In the genomic region with DNA sequence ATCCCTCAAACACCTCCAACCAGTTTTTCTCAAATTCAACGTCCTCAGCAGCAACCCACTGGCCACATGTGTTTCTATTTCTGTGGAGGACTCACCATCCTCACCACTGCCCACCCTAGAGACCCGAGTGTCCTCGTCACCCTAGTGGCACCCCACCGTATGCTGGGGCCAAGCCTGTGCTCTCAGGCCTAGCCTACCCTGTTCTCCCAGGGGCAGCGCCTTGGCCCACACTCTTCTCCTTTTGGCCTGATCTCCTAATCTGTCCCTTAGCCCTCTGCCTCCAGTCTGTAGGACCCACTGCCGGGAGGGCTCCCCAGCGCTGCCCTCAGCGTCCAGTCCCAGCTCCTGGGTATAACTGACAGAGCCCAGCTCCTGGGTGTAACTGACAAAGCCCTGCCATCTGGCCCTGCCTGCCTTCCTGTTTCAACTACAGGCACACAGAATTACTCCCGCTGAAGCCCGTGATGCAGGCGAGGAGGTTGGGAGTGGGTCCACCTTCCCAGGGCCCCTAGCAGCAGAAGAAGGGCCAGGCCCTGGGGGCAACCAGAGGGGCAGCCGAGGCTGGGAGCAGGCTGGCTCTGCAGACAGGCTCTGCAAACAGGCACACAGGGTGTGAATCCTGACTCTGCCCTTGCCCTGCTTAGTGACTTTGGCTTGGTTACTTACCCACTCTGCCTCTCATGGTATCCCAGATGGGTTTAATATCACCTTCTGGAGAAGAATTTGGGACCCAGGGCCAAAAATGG, we compare ENCODE assay signal across 16 cellular contexts. TPM values are rescaled to one million over a fixed set of nuclear protein-coding genes. Genes with fewer than 3 reads are reported as not detected.
DNase-seq lines count a peak whose midpoint lies in the region; ATAC-seq and TF ChIP-seq lines count a peak whose summit lies in the region.
"Had no signal": no experiment of that assay in that cellular context is flagged by ENCODE, and none has a peak within 500 bp of the region (broad histone marks: within the 10 kb centered on the region; RNA-seq: fewer than 3 reads in every experiment).

No MANE protein-coding gene starts in this region.

- H3K4me1 Mint-ChIP-seq in IgD-negative memory B cell (peaks cover 2 to 19% (median 17%) of the 10 kb centered on the region in 3 donors), neural progenitor cell (peaks cover 42% of the 10 kb centered on the region)
- peaks cover 9% of the 10 kb centered on the region for H3K4me1 Mint-ChIP-seq in activated T-helper 2 cell treated with anti-CD3 and anti-CD28 coated beads, Interferon-gamma antibody, Interleukin-2, Interleukin-4, amounts not matched to agents 10 μg/mL and 5 μg/mL and 100 μg/mL, durations not matched to agents 14 hours and 24 hours and 36 hours (ENCODE audit: low read depth)

- DNase-seq in NCI-H1092 treated with DMSO at 0.1 percent for 48 hours (lab: John Stamatoyannopoulos, UW): peak; percentile 29
- DNase-seq in NCI-H1092 (lab: John Stamatoyannopoulos, UW): no peak
- no peak for DNase-seq in activated T-helper 2 cell treated with anti-CD3 and anti-CD28 coated beads, Interferon-gamma antibody, Interleukin-2, Interleukin-4, amounts not matched to agents 10 μg/mL and 5 μg/mL and 100 μg/mL, durations not matched to agents 14 hours and 24 hours and 36 hours (ENCODE audit: low spot score)
- DNase-seq in neural progenitor cell (ENCODE audit: low spot score): peak; percentile 17
- DNase-seq in NCI-H226: no peak
- no peak for DNase-seq in kidney glomerular epithelial cell (lab: John Stamatoyannopoulos, UW)
- DNase-seq: 8988T; activated T-cell treated with anti-CD3 and anti-CD28 coated beads, Interleukin-2, amount 50 U/mL, for 72 hours; central memory CD4-positive, alpha-beta T cell; naive thymus-derived CD4-positive, alpha-beta T cell; NCI-H1048; Peyer's patch; stimulated activated CD4-positive, alpha-beta T cell treated with anti-CD3 and anti-CD28 coated beads, Interleukin-15, amount 100 ng/mL, for 24 hours had no signal

- no peak overlapping the region for H3K9ac ChIP-seq in neural progenitor cell

- peak overlapping the region; percentile 59 for H3K27ac ChIP-seq in neural progenitor cell

- no peak overlapping the region for H2AFZ ChIP-seq in neural progenitor cell (replicated peaks)

- peaks cover 33% of the 10 kb centered on the region for H3K4me1 ChIP-seq in neural progenitor cell

- no peaks in the 10 kb centered on the region for H3K36me3 Mint-ChIP-seq in IgD-negative memory B cell
- H3K36me3 Mint-ChIP-seq in activated T-helper 2 cell treated with anti-CD3 and anti-CD28 coated beads, Interferon-gamma antibody, Interleukin-2, Interleukin-4, amounts not matched to agents 10 μg/mL and 5 μg/mL and 100 μg/mL, durations not matched to agents 14 hours and 24 hours and 36 hours (ENCODE audit: low read depth): no peaks in the 10 kb centered on the region
- H3K36me3 Mint-ChIP-seq in neural progenitor cell: no peaks in the 10 kb centered on the region

- H3K79me2 ChIP-seq in neural progenitor cell (ENCODE audit: low read depth): peaks cover 24% of the 10 kb centered on the region

- H3K9me3 ChIP-seq in neural progenitor cell (ENCODE audit: low read depth): no peaks in the 10 kb centered on the region
- H3K9me3 ChIP-seq: Peyer's patch had no signal

- H3K4me3 ChIP-seq in neural progenitor cell: no peak overlapping the region
- H3K4me3 ChIP-seq: Peyer's patch had no signal

- no peaks in the 10 kb centered on the region for H3K36me3 ChIP-seq in neural progenitor cell
- H3K36me3 ChIP-seq: Peyer's patch had no signal

- H4K20me1 ChIP-seq in neural progenitor cell (ENCODE audit: low read depth): no peaks in the 10 kb centered on the region

- H3K4me2 ChIP-seq in neural progenitor cell: no peak overlapping the region

- intact Hi-C loops in activated T-helper 2 cell treated with anti-CD3 and anti-CD28 coated beads, Interferon-gamma antibody, Interleukin-2, Interleukin-4, amounts not matched to agents 10 μg/mL and 5 μg/mL and 100 μg/mL, durations not matched to agents 14 hours and 24 hours and 36 hours (cut with micrococcal nuclease): no loop called here

- no peaks in the 10 kb centered on the region for H3K27me3 ChIP-seq in neural progenitor cell
- H3K27me3 ChIP-seq: Peyer's patch had no signal

- peak overlapping the region in 3 of 4 donors; percentile 52 to 72 (median 68) for H3K4me3 Mint-ChIP-seq in IgD-negative memory B cell
- peak overlapping the region; percentile 48 for H3K4me3 Mint-ChIP-seq in activated T-helper 2 cell treated with anti-CD3 and anti-CD28 coated beads, Interferon-gamma antibody, Interleukin-2, Interleukin-4, amounts not matched to agents 10 μg/mL and 5 μg/mL and 100 μg/mL, durations not matched to agents 14 hours and 24 hours and 36 hours (ENCODE audit: low read depth)
- H3K4me3 Mint-ChIP-seq in neural progenitor cell: peak overlapping the region; percentile 54

- H3K27ac Mint-ChIP-seq in IgD-negative memory B cell (peak overlapping the region in 2 of 3 donors; percentile 54 to 79), neural progenitor cell (peak overlapping the region; percentile 97)
- peak overlapping the region; percentile 18 for H3K27ac Mint-ChIP-seq in activated T-helper 2 cell treated with anti-CD3 and anti-CD28 coated beads, Interferon-gamma antibody, Interleukin-2, Interleukin-4, amounts not matched to agents 10 μg/mL and 5 μg/mL and 100 μg/mL, durations not matched to agents 14 hours and 24 hours and 36 hours
- H3K27ac Mint-ChIP-seq: activated T-cell treated with anti-CD3 and anti-CD28 coated beads, Interleukin-2, amount 50 U/mL, for 72 hours had no signal

- H3K27me3 Mint-ChIP-seq in IgD-negative memory B cell (peaks cover 2% of the 10 kb centered on the region), neural progenitor cell (ENCODE audit: insufficient read depth, low read depth) (peaks cover 21% of the 10 kb centered on the region)
- peaks cover 7% of the 10 kb centered on the region for H3K27me3 Mint-ChIP-seq in activated T-helper 2 cell treated with anti-CD3 and anti-CD28 coated beads, Interferon-gamma antibody, Interleukin-2, Interleukin-4, amounts not matched to agents 10 μg/mL and 5 μg/mL and 100 μg/mL, durations not matched to agents 14 hours and 24 hours and 36 hours (ENCODE audit: low read depth)

- no peak for ATAC-seq in GM21390 (IDR thresholded peaks at IDR 0.05; ENCODE audit: unreplicated experiment)
- ATAC-seq: activated T-cell treated with anti-CD3 and anti-CD28 coated beads, Interleukin-2, amount 50 U/mL, for 72 hours; GM12878; naive thymus-derived CD4-positive, alpha-beta T cell had no signal

- H3K9me3 Mint-ChIP-seq in IgD-negative memory B cell: no peaks in the 10 kb centered on the region
- H3K9me3 Mint-ChIP-seq in activated T-helper 2 cell treated with anti-CD3 and anti-CD28 coated beads, Interferon-gamma antibody, Interleukin-2, Interleukin-4, amounts not matched to agents 10 μg/mL and 5 μg/mL and 100 μg/mL, durations not matched to agents 14 hours and 24 hours and 36 hours: no peaks in the 10 kb centered on the region
- H3K9me3 Mint-ChIP-seq in neural progenitor cell: no peaks in the 10 kb centered on the region
- H3K9me3 Mint-ChIP-seq: activated T-cell treated with anti-CD3 and anti-CD28 coated beads, Interleukin-2, amount 50 U/mL, for 72 hours had no signal

- H3F3A ChIP-seq in neural progenitor cell (ENCODE audit: low read depth): peaks cover 52% of the 10 kb centered on the region

- no peak for TF ChIP-seq CTCF in neural progenitor cell (IDR thresholded peaks at IDR 0.05)

RNA-seq across cellular contexts. Expression of gene PTMA, which starts 25.6 kb away (rescaled TPM):
- 2,664 TPM for polyA plus RNA-seq in IgD-negative memory B cell
- 2,151 and 2,259 TPM in 2 replicates for total RNA-seq in activated T-helper 2 cell treated with anti-CD3 and anti-CD28 coated beads, Interferon-gamma antibody, Interleukin-2, Interleukin-4, amounts not matched to agents 10 μg/mL and 5 μg/mL and 100 μg/mL, durations not matched to agents 14 hours and 24 hours and 36 hours
- 1,850 and 2,102 TPM in 2 replicates for total RNA-seq in neural progenitor cell (ENCODE audit: low replicate concordance)

Comparison
In these comparisons a context has a peak if more than half of its experiments do, and no peak if none do; other contexts are left out.
1. DNase-seq: peak in NCI-H1092 treated with DMSO at 0.1 percent for 48 hours (single experiment) and neural progenitor cell (single experiment); none in NCI-H1092 (single experiment), activated T-helper 2 cell treated with anti-CD3 and anti-CD28 coated beads, Interferon-gamma antibody, Interleukin-2, Interleukin-4, amounts not matched to agents 10 μg/mL and 5 μg/mL and 100 μg/mL, durations not matched to agents 14 hours and 24 hours and 36 hours (single experiment), NCI-H226 (single experiment) and kidney glomerular epithelial cell (single experiment).
2. H3K27ac Mint-ChIP-seq: peak in every context shown above with its lines; median percentile 97 in neural progenitor cell; 66 in IgD-negative memory B cell; 18 in activated T-helper 2 cell treated with anti-CD3 and anti-CD28 coated beads, Interferon-gamma antibody, Interleukin-2, Interleukin-4, amounts not matched to agents 10 μg/mL and 5 μg/mL and 100 μg/mL, durations not matched to agents 14 hours and 24 hours and 36 hours.
3. Peak in every context shown above with its lines, with median percentiles within 50 percentile points of each other: H3K4me3 Mint-ChIP-seq.